In the genomic region with DNA sequence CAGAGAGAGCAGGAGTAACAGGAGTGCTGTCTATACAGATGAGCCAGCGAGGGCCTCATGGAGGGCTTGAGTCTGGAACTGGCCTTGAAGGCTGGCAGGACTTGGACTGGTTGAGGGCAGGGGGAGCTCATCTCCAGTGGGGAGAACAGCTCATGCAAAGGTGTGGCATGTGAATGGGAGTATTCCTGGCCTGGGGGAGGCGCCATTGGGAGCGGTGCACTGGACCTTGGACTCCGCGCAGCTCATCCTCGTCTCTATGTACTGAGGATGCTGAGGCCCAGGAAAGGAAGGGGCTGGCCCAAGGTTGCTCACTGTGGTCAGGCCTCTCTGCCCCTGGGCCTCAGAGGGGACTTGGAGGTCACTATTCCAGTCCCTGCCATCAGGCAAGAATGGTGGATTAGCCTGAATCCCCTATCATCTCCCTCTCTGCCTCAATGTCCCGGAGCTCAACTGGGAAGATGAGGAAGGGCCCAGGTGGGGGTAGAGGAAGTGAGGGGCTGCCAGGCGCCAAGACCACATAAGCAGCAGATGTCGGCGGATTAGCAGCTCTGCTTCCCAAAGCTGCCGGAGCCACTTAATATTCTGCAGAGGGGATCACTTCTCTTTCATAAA, we compare ENCODE assay signal across 21 cellular contexts.
DNase-seq lines count a peak whose midpoint lies in the region; ATAC-seq, FAIRE-seq and TF ChIP-seq lines count a peak whose summit lies in the region.
"Had no signal": no experiment of that assay in that cellular context is flagged by ENCODE, and none has a peak within 500 bp of the region (broad histone marks: within the 10 kb centered on the region; RNA-seq: fewer than 3 reads in every experiment).

No MANE protein-coding gene starts in this region.

- peak; percentile 75 for FAIRE-seq in D721Med (lab: Jason Lieb, UNC)
- FAIRE-seq: A549, GM12892, GM18507, H54 had no signal

- H3K14ac ChIP-seq in neuronal stem cell (ENCODE audit: low read length), result no peak overlapping the region

- H3K27me3 ChIP-seq in RWPE2 (ENCODE audit: insufficient read depth, poor library complexity, severe bottlenecking), result peaks cover 3% of the 10 kb centered on the region
- no peaks in the 10 kb centered on the region for H3K27me3 ChIP-seq in neuronal stem cell (ENCODE audit: control insufficient read depth in 3 of 3, insufficient read depth in 3 of 3, low read depth in 1 of 3, low read length in 3 of 3)

- H3K36me3 ChIP-seq in RWPE2 (ENCODE audit: low read depth) (no peaks in the 10 kb centered on the region), neuronal stem cell (replicated peaks in 1 of 2; ENCODE audit: control insufficient read depth in 2 of 2, insufficient read depth in 2 of 2, low read length in 2 of 2) (no peaks in the 10 kb centered on the region)

- H2BK5ac ChIP-seq in neuronal stem cell (ENCODE audit: low read length), result no peak overlapping the region

- H4K91ac ChIP-seq in neuronal stem cell (ENCODE audit: low read depth, low read length, poor library complexity), result no peak overlapping the region

- no peak overlapping the region for H3K9ac ChIP-seq in neuronal stem cell (ENCODE audit: low read depth, low read length, poor library complexity)

- H3K27ac ChIP-seq in RWPE2 (ENCODE audit: poor library complexity, severe bottlenecking), result no peak overlapping the region
- no peak overlapping the region for H3K27ac ChIP-seq in neuronal stem cell (replicated peaks; ENCODE audit: low read length)
- H3K27ac ChIP-seq: A549 had no signal

- peaks cover 12% of the 10 kb centered on the region for H3K79me1 ChIP-seq in neuronal stem cell (ENCODE audit: low read depth, low read length)

- H2BK15ac ChIP-seq in neuronal stem cell (ENCODE audit: low read length), result no peak overlapping the region

- H3K4ac ChIP-seq in neuronal stem cell (ENCODE audit: low read length), result peak overlapping the region; percentile 6

- no peak overlapping the region for H2AFZ ChIP-seq in neuronal stem cell (ENCODE audit: low read length)

- no peak overlapping the region for H3K4me2 ChIP-seq in neuronal stem cell (ENCODE audit: insufficient read depth, low read length, poor library complexity, severe bottlenecking)
- H3K4me2 ChIP-seq: A549 had no signal

- H3K9me3 ChIP-seq in RWPE2 (ENCODE audit: severe bottlenecking) (no peaks in the 10 kb centered on the region), neuronal stem cell (replicated peaks in 1 of 2; ENCODE audit: control insufficient read depth in 2 of 2, insufficient read depth in 1 of 2, low read depth in 1 of 2, low read length in 2 of 2) (peaks cover 0 to 1% of the 10 kb centered on the region in 2 donors)
- H3K9me3 ChIP-seq: Caco-2 had no signal

- ATAC-seq in RWPE2 (ENCODE audit: low read depth), result no peak
- no peak for ATAC-seq in HG02798 (IDR thresholded peaks at IDR 0.05; ENCODE audit: poor library complexity, unreplicated experiment)
- no peak for ATAC-seq in HG02981 (IDR thresholded peaks at IDR 0.05; ENCODE audit: unreplicated experiment)
- ATAC-seq: A549 had no signal

- no peak overlapping the region for H2BK12ac ChIP-seq in neuronal stem cell (ENCODE audit: low read length)

- WGBS in neuronal stem cell (ENCODE audit: extremely low coverage in 2 of 2, insufficient read length in 2 of 2, insufficient replicate concordance in 1 of 2), 2 donors, result no CpG with 5 or more reads among the region's 11 CpGs

- peak overlapping the region; percentile 12 for H3K18ac ChIP-seq in neuronal stem cell (ENCODE audit: low read length)

- no peak overlapping the region for H2BK120ac ChIP-seq in neuronal stem cell (ENCODE audit: low read depth, low read length)

- H3K4me1 ChIP-seq in RWPE2 (ENCODE audit: insufficient read depth, poor library complexity, severe bottlenecking), result no peaks in the 10 kb centered on the region
- H3K4me1 ChIP-seq in neuronal stem cell (ENCODE audit: control insufficient read depth in 2 of 2, insufficient read depth in 1 of 2, low read depth in 1 of 2, low read length in 2 of 2), result peaks cover 5 to 37% of the 10 kb centered on the region in 2 donors
- H3K4me1 ChIP-seq: A549, Caco-2 had no signal

- no peak overlapping the region for H4K8ac ChIP-seq in neuronal stem cell (ENCODE audit: low read depth, low read length)

- H3K4me3 ChIP-seq in RWPE2 (ENCODE audit: severe bottlenecking), result no peak overlapping the region
- no peak overlapping the region for H3K4me3 ChIP-seq in neuronal stem cell (ENCODE audit: low read length in 2 of 2)
- H3K4me3 ChIP-seq: A549 had no signal

- TF ChIP-seq CTCF in D721Med (IDR thresholded peaks at IDR 0.05; ENCODE audit: insufficient read depth, missing control alignments) (peak; percentile 14), RWPE2 (IDR thresholded peaks at IDR 0.05; ENCODE audit: poor library complexity, severe bottlenecking) (no peak)

- H2AK5ac ChIP-seq in neuronal stem cell (ENCODE audit: low read depth, low read length), result peak overlapping the region; percentile 1

- DNase-seq in D721Med (ENCODE audit: insufficient read length, low spot score), result no peak
- DNase-seq in NCI-H1694 treated with DMSO at 0.1 percent for 48 hours (lab: John Stamatoyannopoulos, UW), result peak; percentile 47
- DNase-seq in RWPE2 (ENCODE audit: low spot score), result peak; percentile 45
- DNase-seq in neuronal stem cell (ENCODE audit: low spot score), result no peak
- DNase-seq in midbrain (lab: John Stamatoyannopoulos, UW), result no peak
- DNase-seq: Caco-2; CD4-positive, alpha-beta T cell; IMR-90; Karpas-422; NCI-H1048; NCI-H1436; NCI-H2029 treated with DMSO at 0.1 percent for 48 hours; NCI-H226; NCI-H526 treated with DMSO at 0.1 percent for 48 hours; RPMI8226 had no signal

- no peak overlapping the region for H3K23ac ChIP-seq in neuronal stem cell (ENCODE audit: low read depth, low read length, poor library complexity)

Comparison
In these comparisons a context has a peak if more than half of its experiments do, and no peak if none do; other contexts are left out.
1. DNase-seq: peak in NCI-H1694 treated with DMSO at 0.1 percent for 48 hours (single experiment) and RWPE2 (single experiment); none in D721Med (single experiment), neuronal stem cell (single experiment) and midbrain (single experiment).